ENCODE assay signal across 8 cellular contexts in the genomic region with DNA sequence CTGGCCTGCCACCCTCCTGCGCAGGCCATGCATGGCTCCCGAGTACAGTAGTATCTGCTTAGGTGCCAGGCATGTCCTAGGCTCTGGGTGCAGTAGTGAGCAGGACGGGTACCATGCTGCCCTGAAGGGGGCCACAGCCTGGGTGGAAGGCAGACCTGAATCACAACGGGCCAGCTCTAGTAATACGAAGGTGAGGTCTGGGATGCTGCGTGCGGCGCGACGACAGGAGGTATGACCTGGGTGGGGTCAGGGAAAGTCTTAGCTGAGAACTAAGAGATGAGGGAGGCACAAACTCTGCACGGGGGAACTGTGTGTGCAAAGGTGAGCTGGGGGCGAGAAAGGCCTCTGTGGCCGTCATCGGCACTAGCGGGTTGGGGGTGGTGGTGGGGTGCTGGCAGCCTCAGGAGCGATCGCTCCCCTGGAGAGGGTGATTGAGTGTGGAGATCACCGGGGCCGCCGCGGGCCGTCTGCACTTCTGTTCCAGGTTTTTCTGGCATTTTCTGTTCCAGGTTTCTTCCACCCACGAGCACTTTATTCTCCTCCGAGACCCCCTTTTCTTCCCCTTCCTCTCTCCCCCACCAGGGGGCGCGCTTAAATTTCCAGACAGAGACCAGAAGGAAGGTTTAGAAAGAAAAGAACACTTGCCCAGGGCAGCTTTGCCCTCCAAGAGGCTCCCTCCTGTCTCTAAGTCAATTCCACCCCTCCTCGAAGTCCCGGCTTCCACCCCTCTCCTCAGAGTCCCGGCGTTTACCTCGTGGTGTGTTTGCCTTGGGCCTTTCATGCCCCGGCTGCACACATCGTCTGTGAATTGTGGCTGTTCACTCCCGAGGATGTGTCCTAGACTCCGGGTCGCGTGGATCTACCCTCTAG. TPM values are rescaled to one million over a fixed set of nuclear protein-coding genes. Genes with fewer than 3 reads are reported as not detected.
DNase-seq lines count a peak whose midpoint lies in the region; ATAC-seq and TF ChIP-seq lines count a peak whose summit lies in the region.

No MANE protein-coding gene starts in this region.

- no peak overlapping the region for H3K27ac Mint-ChIP-seq in dendritic cell treated with granulocyte-macrophage colony-stimulating factor and Interleukin-4, amounts not matched to agents 40 ng/mL and 50 ng/mL, for 4 days
- H3K27ac Mint-ChIP-seq in mesothelial cell of epicardium, result peak overlapping the region; percentile 41

- peak; percentile 31 to 58 (median 36) for DNase-seq in NCI-H1417 (lab: John Stamatoyannopoulos, UW)
- no peak for DNase-seq in NCI-H1417 treated with DMSO at 0.1 percent for 48 hours (lab: John Stamatoyannopoulos, UW)
- DNase-seq in NCI-H2196 treated with DMSO at 0.1 percent for 48 hours (lab: John Stamatoyannopoulos, UW; ENCODE audit: unreplicated experiment), result peak; percentile 13
- DNase-seq in activated CD4-positive, alpha-beta T cell treated with anti-CD3 and anti-CD28 coated beads for 4 hours, result peak; percentile 63 to 76
- peak in 1 of 2 experiments; percentile 88 for DNase-seq in mesothelial cell of epicardium (ENCODE audit: low spot score in 2 of 2, unreplicated experiment in 2 of 2)
- DNase-seq in stimulated activated CD8-positive, alpha-beta memory T cell treated with anti-CD3 and anti-CD28 coated beads, Interleukin-7, amount 100 ng/mL, for 24 hours (ENCODE audit: low read depth), result peak; percentile 47

- intact Hi-C loops in dendritic cell treated with granulocyte-macrophage colony-stimulating factor and Interleukin-4, amounts not matched to agents 40 ng/mL and 50 ng/mL, for 4 days (cut with micrococcal nuclease), result loop anchor here (5.0 kb wide), 1 partner anchor 100 kb away; no protein-coding TSS in a partner anchor

- peak overlapping the region; percentile 57 for H3K4me3 Mint-ChIP-seq in dendritic cell treated with granulocyte-macrophage colony-stimulating factor and Interleukin-4, amounts not matched to agents 40 ng/mL and 50 ng/mL, for 4 days
- H3K4me3 Mint-ChIP-seq in mesothelial cell of epicardium, result no peak overlapping the region

- peaks cover 18% of the 10 kb centered on the region for H3K4me1 Mint-ChIP-seq in dendritic cell treated with granulocyte-macrophage colony-stimulating factor and Interleukin-4, amounts not matched to agents 40 ng/mL and 50 ng/mL, for 4 days (ENCODE audit: low read depth)
- H3K4me1 Mint-ChIP-seq in mesothelial cell of epicardium, result peaks cover 21% of the 10 kb centered on the region

- peaks cover 2% of the 10 kb centered on the region for H3K36me3 Mint-ChIP-seq in dendritic cell treated with granulocyte-macrophage colony-stimulating factor and Interleukin-4, amounts not matched to agents 40 ng/mL and 50 ng/mL, for 4 days (ENCODE audit: low read depth)
- peaks cover 16% of the 10 kb centered on the region for H3K36me3 Mint-ChIP-seq in mesothelial cell of epicardium

- H3K27me3 Mint-ChIP-seq in dendritic cell treated with granulocyte-macrophage colony-stimulating factor and Interleukin-4, amounts not matched to agents 40 ng/mL and 50 ng/mL, for 4 days, result peaks cover 30% of the 10 kb centered on the region
- no peaks in the 10 kb centered on the region for H3K27me3 Mint-ChIP-seq in mesothelial cell of epicardium (ENCODE audit: low read depth)

- peak; percentile 95 for TF ChIP-seq CTCF in mesothelial cell of epicardium (IDR thresholded peaks at IDR 0.05; ENCODE audit: unreplicated experiment)

- no peak for ATAC-seq in HG02798 (IDR thresholded peaks at IDR 0.05; ENCODE audit: poor library complexity, unreplicated experiment)

- H3K9me3 Mint-ChIP-seq in dendritic cell treated with granulocyte-macrophage colony-stimulating factor and Interleukin-4, amounts not matched to agents 40 ng/mL and 50 ng/mL, for 4 days, result no peaks in the 10 kb centered on the region
- H3K9me3 Mint-ChIP-seq in mesothelial cell of epicardium, result no peaks in the 10 kb centered on the region

RNA-seq across cellular contexts. Expression of gene PDLIM4, which starts 15.1 kb away (rescaled TPM):
- total RNA-seq in mesothelial cell of epicardium, result 48.8 to 50.7 TPM (median 50.1 TPM) in 3 replicates

RNA-seq across cellular contexts. Expression of gene SLC22A4, which starts 21.6 kb away (rescaled TPM):
- total RNA-seq in mesothelial cell of epicardium, result 2.1 to 2.4 TPM (median 2.2 TPM) in 3 replicates

RNA-seq across cellular contexts. Expression of gene P4HA2, which starts 44.9 kb away (rescaled TPM):
- total RNA-seq in mesothelial cell of epicardium, result 66.3 to 68.7 TPM (median 66.9 TPM) in 3 replicates
